9 cellular contexts compared by ENCODE assay signal in the genomic region with DNA sequence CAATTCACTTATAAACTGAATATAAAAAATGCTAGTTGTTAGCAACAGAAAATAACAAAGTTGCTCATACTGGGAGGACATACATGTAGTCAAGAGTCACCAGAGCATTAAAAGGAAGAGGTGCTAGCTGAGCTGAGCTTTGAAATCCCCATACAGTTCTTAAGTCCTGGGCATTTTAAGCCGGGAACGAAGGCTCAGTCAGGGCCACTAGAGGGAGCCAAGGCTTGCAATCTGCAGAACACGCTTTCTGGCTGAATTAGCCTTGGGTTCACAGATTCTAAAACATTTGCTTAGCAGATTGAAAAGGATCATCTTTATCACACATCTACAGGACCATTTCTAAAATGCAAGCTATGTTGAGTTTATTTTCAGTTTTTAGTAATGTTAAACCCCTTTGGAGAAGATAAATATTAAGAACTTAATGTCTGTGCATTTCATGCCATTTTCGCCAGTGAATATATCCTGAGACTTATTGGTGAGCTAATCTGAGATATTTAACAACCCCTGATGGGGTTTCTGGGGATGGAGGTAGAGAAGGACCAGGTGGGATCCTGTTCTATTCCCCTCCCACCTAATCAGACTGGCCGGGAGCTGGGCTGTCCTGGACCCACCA. TPM values are rescaled to one million over a fixed set of nuclear protein-coding genes. Genes with fewer than 3 reads are reported as not detected.
DNase-seq lines count a peak whose midpoint lies in the region; ATAC-seq and TF ChIP-seq lines count a peak whose summit lies in the region.
"Had no signal": no experiment of that assay in that cellular context is flagged by ENCODE, and none has a peak within 500 bp of the region (broad histone marks: within the 10 kb centered on the region; RNA-seq: fewer than 3 reads in every experiment).

No MANE protein-coding gene starts in this region.

- no peaks in the 10 kb centered on the region for H4K20me1 ChIP-seq in KMS-11 (ENCODE audit: insufficient read depth)

- H2AFZ ChIP-seq in KMS-11 (ENCODE audit: low read depth), result no peak overlapping the region

- H3K27ac ChIP-seq in KMS-11, result no peak overlapping the region
- H3K27ac ChIP-seq in Peyer's patch, result no peak overlapping the region
- H3K27ac ChIP-seq: skin epidermis had no signal

- no peaks in the 10 kb centered on the region for H3K9me3 ChIP-seq in Peyer's patch

- H3K36me3 ChIP-seq in KMS-11 (ENCODE audit: insufficient read depth) (no peaks in the 10 kb centered on the region), Peyer's patch (no peaks in the 10 kb centered on the region)

- H3K4me3 ChIP-seq in KMS-11 (IDR thresholded peaks at IDR 0.05; ENCODE audit: insufficient read depth, low read depth, low read length) (no peak overlapping the region), Peyer's patch (no peak overlapping the region)
- H3K4me3 ChIP-seq: skin epidermis had no signal

- no peaks in the 10 kb centered on the region for H3K79me2 ChIP-seq in KMS-11 (ENCODE audit: insufficient read depth, low read depth)

- peak; percentile 37 to 47 for DNase-seq in activated CD4-positive, alpha-beta T cell treated with anti-CD3 and anti-CD28 coated beads for 24 hours (ENCODE audit: low read depth in 2 of 2)
- DNase-seq in activated CD4-positive, alpha-beta T cell treated with anti-CD3 and anti-CD28 coated beads for 1 hour, result no peak
- DNase-seq in Peyer's patch (peak; percentile 35 to 87 (median 61)), globus pallidus (ENCODE audit: low spot score) (peak; percentile 71), pons (ENCODE audit: low spot score) (peak; percentile 86)
- DNase-seq in activated gamma-delta T cell treated with anti-CD3 and anti-CD28 coated beads, Interleukin-2, amount 50 U/mL, for 16 hours (ENCODE audit: low read depth), result peak; percentile 20

- H3K4me1 ChIP-seq in KMS-11 (ENCODE audit: low read depth, poor library complexity, severe bottlenecking) (no peaks in the 10 kb centered on the region), Peyer's patch (no peaks in the 10 kb centered on the region)

- ATAC-seq in HG02970 (IDR thresholded peaks at IDR 0.05; ENCODE audit: low FRiP score, unreplicated experiment), result no peak

- H3K4me2 ChIP-seq in KMS-11, result no peak overlapping the region

- H3K27me3 ChIP-seq in KMS-11 (ENCODE audit: insufficient read depth, low read depth), result no peaks in the 10 kb centered on the region
- no peaks in the 10 kb centered on the region for H3K27me3 ChIP-seq in Peyer's patch

- no peak for TF ChIP-seq POLR2A in Peyer's patch (IDR thresholded peaks at IDR 0.05)

- peak; percentile 88 for TF ChIP-seq CTCF in KMS-11 (conservative IDR thresholded peaks at IDR 0.05; ENCODE audit: low read depth, low read length)
- TF ChIP-seq CTCF in Peyer's patch (IDR thresholded peaks at IDR 0.05), result peak; percentile 36 to 81 (median 70)

- H3K9ac ChIP-seq in KMS-11, result no peak overlapping the region

RNA-seq across cellular contexts. Expression of a gene that starts 26.3 kb away (rescaled TPM):
- 1 to 10 TPM in 3 of 4 donors, under 1 TPM in 1; 0.70 to 3.2 (median 1.5) TPM for total RNA-seq in Peyer's patch
